ENCODE assay signal across 28 cellular contexts in genomic region chr17:29273924-29274323, GRCh38. TPM values are rescaled to one million over a fixed set of nuclear protein-coding genes. Genes with fewer than 3 reads are reported as not detected.
DNase-seq lines count a peak whose midpoint lies in the region; ATAC-seq, FAIRE-seq and TF ChIP-seq lines count a peak whose summit lies in the region.
"Had no signal": no experiment of that assay in that cellular context is flagged by ENCODE, and none has a peak within 500 bp of the region (broad histone marks: within the 10 kb centered on the region; RNA-seq: fewer than 3 reads in every experiment).

No MANE protein-coding gene starts in this region.

- H3K23me2 ChIP-seq in H1 (ENCODE audit: low read depth, low read length): no peaks in the 10 kb centered on the region

- H4K91ac ChIP-seq in H1 (replicated peaks; ENCODE audit: insufficient read length, low read length): no peak overlapping the region

- TF ChIP-seq CTCF in Loucy (conservative IDR thresholded peaks at IDR 0.05; ENCODE audit: low read length): no peak
- no peak for TF ChIP-seq CTCF in H1 (IDR thresholded peaks at IDR 0.05; ENCODE audit: control extremely low read depth in 1 of 3, insufficient read depth in 1 of 3, low read depth in 1 of 3, low read length in 3 of 3)
- TF ChIP-seq CTCF in brain microvascular endothelial cell (IDR thresholded peaks at IDR 0.05; ENCODE audit: low read depth, low read length, missing control alignments): no peak
- TF ChIP-seq CTCF in osteocyte (IDR thresholded peaks at IDR 0.05): no peak

- H3K23ac ChIP-seq in H1 (ENCODE audit: insufficient read length): no peak overlapping the region

- POLR2A ChIA-PET in H1 (lab: Charles Lee; ENCODE audit: partially characterized antibody): interaction anchor here (1.3 to 2.8 kb wide), 4 partner anchors 9 to 24 kb away, joined by 3 to 8 read pairs (median 4); no protein-coding TSS in a partner anchor
- POLR2A ChIA-PET in naive thymus-derived CD8-positive, alpha-beta T cell (lab: Charles Lee): no interaction called here

- peaks cover 31 to 72% (median 66%) of the 10 kb centered on the region in 4 donors for H3K4me1 Mint-ChIP-seq in naive thymus-derived CD8-positive, alpha-beta T cell
- peaks cover 14% of the 10 kb centered on the region for H3K4me1 Mint-ChIP-seq in osteocyte (ENCODE audit: unreplicated experiment)

- peak; percentile 27 for DNase-seq in NCI-H146 (lab: John Stamatoyannopoulos, UW)
- no peak for DNase-seq in NCI-H146 treated with DMSO at 0.1 percent for 48 hours (lab: John Stamatoyannopoulos, UW; ENCODE audit: unreplicated experiment)
- DNase-seq in H1 (ENCODE audit: low read depth in 1 of 2, low spot score in 2 of 2): no peak
- no peak for DNase-seq in naive thymus-derived CD8-positive, alpha-beta T cell
- DNase-seq in brain microvascular endothelial cell: no peak
- DNase-seq in osteocyte (ENCODE audit: extremely low spot score, unreplicated experiment): no peak
- DNase-seq in NCI-H2029 treated with DMSO at 0.1 percent for 48 hours (lab: John Stamatoyannopoulos, UW): no peak
- DNase-seq: 8988T; activated CD4-positive, alpha-beta T cell treated with anti-CD3 and anti-CD28 coated beads for 48 hours; DMS79; esophagus squamous epithelium; midbrain; NCI-H1092 treated with DMSO at 0.1 percent for 48 hours; NCI-H2081; NCI-H345; stimulated activated CD4-positive, alpha-beta T cell treated with anti-CD3 and anti-CD28 coated beads, Interleukin-15, amount 100 ng/mL, for 24 hours; T-helper 2 cell had no signal

- H3K36me3 Mint-ChIP-seq in naive thymus-derived CD8-positive, alpha-beta T cell: peaks cover 4 to 93% (median 32%) of the 10 kb centered on the region in 3 donors
- peaks cover 34% of the 10 kb centered on the region for H3K36me3 Mint-ChIP-seq in osteocyte (ENCODE audit: unreplicated experiment)

- H2BK15ac ChIP-seq in H1 (ENCODE audit: low read length): no peak overlapping the region

- in situ Hi-C loops in brain microvascular endothelial cell (cut with HindIII; ENCODE audit: low pct_ligation_motif_present, low sequenced_read_pairs): no loop called here

- H4K5ac ChIP-seq in H1 (ENCODE audit: insufficient read length, low read depth, low read length): no peak overlapping the region

- WGBS in H1 (ENCODE audit: extremely low coverage in 1 of 2, insufficient coverage in 1 of 2, insufficient read length in 1 of 2, insufficient replicate concordance in 2 of 2, low coverage in 1 of 2, low lambda C conversion rate in 2 of 2, missing lambda C conversion rate in 1 of 2), 2 experiments: 76% methylated on average over 1 of the region's 1 CpG; no CpG with 5 or more reads in 1 of the 2 experiments

- no peak overlapping the region for H2BK20ac ChIP-seq in H1 (ENCODE audit: low read length)

- H3K18ac ChIP-seq in H1 (ENCODE audit: extremely low read depth, low read length): no peak overlapping the region

- peak overlapping the region; percentile 43 for H3K4me2 ChIP-seq in Loucy (ENCODE audit: low read depth, low read length, poor library complexity, severe bottlenecking)
- no peak overlapping the region for H3K4me2 ChIP-seq in H1 (ENCODE audit: insufficient read depth in 1 of 2, low read depth in 2 of 2, low read length in 2 of 2)

- H2AFZ ChIP-seq in Loucy (ENCODE audit: low read length) (no peak overlapping the region), H1 (ENCODE audit: low read length) (no peak overlapping the region)

- no peaks in the 10 kb centered on the region for H3K9me2 ChIP-seq in Loucy (replicated peaks; ENCODE audit: low read depth, low read length)

- H3K9me3 Mint-ChIP-seq in naive thymus-derived CD8-positive, alpha-beta T cell: peaks cover 0 to 19% (median 3%) of the 10 kb centered on the region in 9 donors
- no peaks in the 10 kb centered on the region for H3K9me3 Mint-ChIP-seq in osteocyte (ENCODE audit: unreplicated experiment)

- H3K27me3 ChIP-seq in Loucy (ENCODE audit: insufficient read depth, low read length, poor library complexity, severe bottlenecking) (no peaks in the 10 kb centered on the region), H1 (replicated peaks in 1 of 4; ENCODE audit: control insufficient read depth in 3 of 4, extremely low read depth in 1 of 4, insufficient read depth in 3 of 4, low read length in 3 of 4) (no peaks in the 10 kb centered on the region), brain microvascular endothelial cell (replicated peaks) (no peaks in the 10 kb centered on the region)
- H3K27me3 ChIP-seq: esophagus squamous epithelium, tibial nerve had no signal

- no peak for TF ChIP-seq RAD21 in H1 (IDR thresholded peaks at IDR 0.05 in 1 of 2, conservative IDR thresholded peaks at IDR 0.05 in 1 of 2; ENCODE audit: low read depth in 2 of 2, low read length in 2 of 2)

- ATAC-seq in naive thymus-derived CD8-positive, alpha-beta T cell: peak in 1 of 2 donors; percentile 13
- ATAC-seq: sciatic nerve had no signal

- FAIRE-seq in H1 (lab: Jason Lieb, UNC): no peak
- FAIRE-seq: colon, frontal cortex had no signal

- H4K20me1 ChIP-seq in Loucy (ENCODE audit: insufficient read depth, low read length, poor library complexity, severe bottlenecking) (peaks cover 92% of the 10 kb centered on the region), H1 (replicated peaks in 1 of 2; ENCODE audit: control insufficient read depth in 1 of 2, insufficient read depth in 2 of 2, low read length in 2 of 2) (peaks cover 15 to 35% of the 10 kb centered on the region in 2 experiments)

- no peak overlapping the region for H2BK120ac ChIP-seq in H1 (replicated peaks; ENCODE audit: low read depth, low read length)

- TF ChIP-seq EP300 in H1 (IDR thresholded peaks at IDR 0.05; ENCODE audit: borderline replicate concordance in 1 of 2, low read depth in 2 of 2, low read length in 2 of 2): no peak

- H3K4me1 ChIP-seq in Loucy (ENCODE audit: insufficient read depth, low read length, poor library complexity, severe bottlenecking): peaks cover 20% of the 10 kb centered on the region
- no peaks in the 10 kb centered on the region for H3K4me1 ChIP-seq in H1 (replicated peaks in 1 of 4; ENCODE audit: control insufficient read depth in 3 of 4, insufficient read depth in 4 of 4, low read length in 3 of 4)

- CTCF ChIA-PET in H1 (lab: Charles Lee; ENCODE audit: partially characterized antibody): interaction anchor here (0.8 to 1.5 kb wide), 6 partner anchors 17 to 344 kb away, joined by 3 to 6 read pairs (median 4); no protein-coding TSS in a partner anchor

- peak overlapping the region in 4 of 10 donors; percentile 7 to 42 (median 26) for H3K4me3 Mint-ChIP-seq in naive thymus-derived CD8-positive, alpha-beta T cell
- no peak overlapping the region for H3K4me3 Mint-ChIP-seq in osteocyte (ENCODE audit: unreplicated experiment)

- no peak overlapping the region for H3K56ac ChIP-seq in H1 (replicated peaks; ENCODE audit: insufficient read length, low read depth, low read length)

- TF ChIP-seq POLR2A in H1 (IDR thresholded peaks at IDR 0.05; ENCODE audit: control extremely low read depth in 1 of 2, low read depth in 2 of 2, low read length in 2 of 2): no peak

- no peak overlapping the region for H4K8ac ChIP-seq in H1 (ENCODE audit: extremely low read depth, insufficient read depth, low read length)

- H3K27ac ChIP-seq in H1 (ENCODE audit: low read depth, low read length) (peak overlapping the region; percentile 9; the same call in 1 of the 2 replicates), brain microvascular endothelial cell (no peak overlapping the region)
- H3K27ac ChIP-seq: esophagus squamous epithelium, SK-N-MC, tibial nerve had no signal

- H3K36me3 ChIP-seq in Loucy (ENCODE audit: insufficient read depth, low read length) (peaks cover 53% of the 10 kb centered on the region), H1 (ENCODE audit: control insufficient read depth in 2 of 4, insufficient read depth in 4 of 4, low read length in 3 of 4) (peaks cover 3 to 52% (median 6%) of the 10 kb centered on the region in 4 experiments; a peak in 4 of 8 replicates), brain microvascular endothelial cell (replicated peaks) (peaks cover 45% of the 10 kb centered on the region)

- H3K9ac ChIP-seq in Loucy (ENCODE audit: low read depth, low read length, poor library complexity, severe bottlenecking) (no peak overlapping the region), H1 (replicated peaks in 1 of 4; ENCODE audit: extremely low read depth in 1 of 4, low read depth in 3 of 4, low read length in 3 of 4) (no peak overlapping the region)

- no peaks in the 10 kb centered on the region for H3K27me3 Mint-ChIP-seq in naive thymus-derived CD8-positive, alpha-beta T cell
- H3K27me3 Mint-ChIP-seq in osteocyte (ENCODE audit: unreplicated experiment): no peaks in the 10 kb centered on the region
- H3K27me3 Mint-ChIP-seq: brain had no signal

- H3K79me1 ChIP-seq in H1 (ENCODE audit: low read depth, low read length): peaks cover 5% of the 10 kb centered on the region; the same call in 1 of the 2 replicates

- H3K9me3 ChIP-seq in Loucy (ENCODE audit: insufficient read depth, low read depth, low read length) (no peaks in the 10 kb centered on the region), H1 (ENCODE audit: insufficient read depth in 2 of 2, low read depth in 1 of 2, low read length in 1 of 2) (no peaks in the 10 kb centered on the region)
- H3K9me3 ChIP-seq: esophagus squamous epithelium, tibial nerve had no signal

- peak overlapping the region; percentile 10 for H3K4me3 ChIP-seq in Loucy (ENCODE audit: low read length, poor library complexity, severe bottlenecking)
- H3K4me3 ChIP-seq in H1 (ENCODE audit: extremely low read depth in 1 of 4, insufficient read depth in 2 of 4, low read depth in 3 of 4, low read length in 4 of 4): no peak overlapping the region
- H3K4me3 ChIP-seq in brain microvascular endothelial cell (ENCODE audit: low read depth, low read length): no peak overlapping the region
- H3K4me3 ChIP-seq: esophagus squamous epithelium, SK-N-MC, tibial nerve had no signal

- no peak overlapping the region for H2AK5ac ChIP-seq in H1 (ENCODE audit: low read depth, low read length)

- no peak overlapping the region for H2BK5ac ChIP-seq in H1 (ENCODE audit: low read depth, low read length)

- no peak overlapping the region for H2BK12ac ChIP-seq in H1 (ENCODE audit: low read depth, low read length)

- H3F3A ChIP-seq in Loucy (ENCODE audit: low read depth): no peaks in the 10 kb centered on the region

- H3K27ac Mint-ChIP-seq in naive thymus-derived CD8-positive, alpha-beta T cell: peak overlapping the region in 7 of 10 donors; percentile 20 to 85 (median 60)
- no peak overlapping the region for H3K27ac Mint-ChIP-seq in osteocyte (ENCODE audit: unreplicated experiment)

- H3K79me2 ChIP-seq in Loucy (ENCODE audit: insufficient read depth, low read length) (peaks cover 99% of the 10 kb centered on the region), H1 (ENCODE audit: control insufficient read depth in 1 of 2, insufficient read depth in 2 of 2, low read length in 2 of 2) (peaks cover 34 to 97% of the 10 kb centered on the region in 2 experiments)

- H3K14ac ChIP-seq in H1 (ENCODE audit: insufficient read length): no peak overlapping the region

- no peak overlapping the region for H3K4ac ChIP-seq in H1 (replicated peaks; ENCODE audit: insufficient read length, low read depth, low read length)

RNA-seq across cellular contexts. Expression of gene NUFIP2, which starts 20.0 kb away (rescaled TPM):
- total RNA-seq in H1 (2021; fragmentation: NEBNext Ultra II Directional; extraction: Animal tissue kit (Norgen Biotek cat#: 25700)): 118 TPM in 2 replicates
- 65.9 and 81.9 TPM in 2 replicates for polyA plus RNA-seq in H1 (2011; rRNA removed)
- 39.1 TPM for polyA plus RNA-seq in H1 (2011; cell fraction: cytosol; rRNA removed)
- polyA plus RNA-seq in H1 (2011; cell fraction: nucleus; rRNA removed): 61.3 TPM
- polyA plus RNA-seq in H1 (2012, experiment 1 of 2): 27.8 to 41.0 TPM (median 36.0 TPM) in 4 replicates
- polyA plus RNA-seq in H1 (2012, experiment 2 of 2): 2.3 TPM
- polyA plus RNA-seq in H1 (2013, experiment 1 of 2): 38.1 TPM
- 34.7 TPM for polyA plus RNA-seq in H1 (2013, experiment 2 of 2)
- polyA minus RNA-seq in H1 (2011; rRNA and poly(A)+ RNA removed): 21.6 and 27.7 TPM in 2 replicates
- 70.2 TPM for polyA minus RNA-seq in H1 (2011; cell fraction: cytosol; rRNA and poly(A)+ RNA removed)
- polyA minus RNA-seq in H1 (2011; cell fraction: nucleus; rRNA and poly(A)+ RNA removed): 77.7 TPM
- total RNA-seq in naive thymus-derived CD8-positive, alpha-beta T cell: 10 to 100 TPM; 71.3 to 89.3 TPM
- polyA plus RNA-seq in naive thymus-derived CD8-positive, alpha-beta T cell: 10 to 100 TPM in 2 of 3 donors, 1 to 10 TPM in 1; 9.2 to 11.9 (median 11.5) TPM
- total RNA-seq in osteocyte: 46.8 and 48.0 TPM in 2 replicates

RNA-seq across cellular contexts. Expression of gene CRYBA1, which starts 27.3 kb away (rescaled TPM):
- not detected in 2 replicates for total RNA-seq in H1 (2021; fragmentation: NEBNext Ultra II Directional; extraction: Animal tissue kit (Norgen Biotek cat#: 25700))
- 0.11 TPM in 1 of 2 replicates, not detected in the other for polyA plus RNA-seq in H1 (2011; rRNA removed)
- not detected for polyA plus RNA-seq in H1 (2011; cell fraction: cytosol; rRNA removed)
- polyA plus RNA-seq in H1 (2011; cell fraction: nucleus; rRNA removed): not detected
- polyA plus RNA-seq in H1 (2012, experiment 1 of 2): not detected in 4 replicates
- not detected for polyA plus RNA-seq in H1 (2012, experiment 2 of 2)
- polyA plus RNA-seq in H1 (2013, experiment 1 of 2): not detected
- polyA plus RNA-seq in H1 (2013, experiment 2 of 2): not detected
- not detected in 2 replicates for polyA minus RNA-seq in H1 (2011; rRNA and poly(A)+ RNA removed)
- polyA minus RNA-seq in H1 (2011; cell fraction: cytosol; rRNA and poly(A)+ RNA removed): not detected
- not detected for polyA minus RNA-seq in H1 (2011; cell fraction: nucleus; rRNA and poly(A)+ RNA removed)
- not detected for total RNA-seq in naive thymus-derived CD8-positive, alpha-beta T cell
- polyA plus RNA-seq in naive thymus-derived CD8-positive, alpha-beta T cell: not detected
- not detected in 2 replicates for total RNA-seq in osteocyte
- total RNA-seq: esophagus squamous epithelium, frontal cortex, LHCN-M2, OCI-LY7, sciatic nerve, tibial nerve had no signal
- polyA plus RNA-seq: adipose tissue, neural cell had no signal
